In genomic region chr6:117311310-117311709, GRCh38 we compare ENCODE assay signal across 8 cellular contexts. TPM values are rescaled to one million over a fixed set of nuclear protein-coding genes. Genes with fewer than 3 reads are reported as not detected.
"Had no signal": no experiment of that assay in that cellular context is flagged by ENCODE, and none has a peak within 500 bp of the region (broad histone marks: within the 10 kb centered on the region; RNA-seq: fewer than 3 reads in every experiment).

No MANE protein-coding gene starts in this region.

- H2AFZ ChIP-seq: GM23338 had no signal

- H3K4me3 ChIP-seq: GM23338 had no signal

- H3K27ac Mint-ChIP-seq: GM23338, IgD-negative memory B cell had no signal

- FAIRE-seq: H1, H54 had no signal

- H3K4me1 Mint-ChIP-seq: IgD-negative memory B cell had no signal

- H3K9me3 Mint-ChIP-seq: GM23338, H9, IgD-negative memory B cell had no signal

- H3K4me2 ChIP-seq: GM23338 had no signal

- ATAC-seq: GM23338 had no signal

- H3K4me3 Mint-ChIP-seq: GM23338, H9, IgD-negative memory B cell had no signal

- DNase-seq: H9, HCEC 1CT, KG1 had no signal

RNA-seq across cellular contexts. Expression of gene VGLL2, which starts 46.0 kb away (rescaled TPM):
- total RNA-seq: GM23338, H1, H9, HT-29 had no signal
- polyA plus RNA-seq: GM23338, H1, IgD-negative memory B cell had no signal
